18 cellular contexts compared by ENCODE assay signal in the genomic region with DNA sequence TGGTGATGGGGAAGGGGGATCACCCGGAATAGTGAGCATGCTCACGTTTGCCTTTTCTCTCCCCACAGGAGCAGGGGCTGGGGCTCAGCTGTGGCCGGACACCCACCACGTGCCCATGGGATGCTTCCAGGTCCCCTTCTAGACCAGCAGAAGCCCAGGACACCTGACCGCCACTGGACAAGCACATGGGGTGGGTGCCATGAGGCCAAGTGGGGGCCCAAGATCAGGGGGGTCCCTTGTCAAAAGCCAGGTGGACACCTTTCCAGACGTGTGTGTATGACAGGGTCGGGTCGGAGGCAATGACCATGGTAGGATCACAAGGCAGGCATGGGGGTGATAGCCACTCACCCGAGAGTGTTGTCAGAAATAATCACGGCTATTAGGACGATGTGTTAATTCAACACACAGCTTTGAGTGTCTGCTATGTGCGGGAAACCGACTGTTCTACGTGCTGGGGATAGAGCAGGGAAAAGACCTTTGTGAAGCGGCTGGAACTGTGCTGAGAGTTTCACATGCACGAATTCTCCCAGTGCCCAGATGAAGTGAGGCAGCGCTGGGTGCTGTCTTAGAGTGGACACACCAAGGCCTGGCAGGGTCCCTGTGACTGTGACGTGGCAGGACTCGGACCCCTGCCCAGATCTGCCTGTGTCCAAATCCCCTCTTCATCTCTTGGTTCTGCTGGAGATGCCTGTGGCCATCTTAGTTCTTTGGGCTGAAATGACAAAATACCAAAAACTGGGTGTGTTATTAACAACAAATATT.
DNase-seq lines count a peak whose midpoint lies in the region; ATAC-seq and TF ChIP-seq lines count a peak whose summit lies in the region.
"Had no signal": no experiment of that assay in that cellular context is flagged by ENCODE, and none has a peak within 500 bp of the region (broad histone marks: within the 10 kb centered on the region; RNA-seq: fewer than 3 reads in every experiment).

No MANE protein-coding gene starts in this region.

- intact Hi-C loops in cardiac septum (cut with DNase I) (no loop called here), left ventricle myocardium superior (cut with micrococcal nuclease) (no loop called here)

- no peak overlapping the region for H3K27ac Mint-ChIP-seq in endodermal cell
- H3K27ac Mint-ChIP-seq in osteocyte (ENCODE audit: unreplicated experiment), result no peak overlapping the region
- H3K27ac Mint-ChIP-seq: CD4-positive, CD25-positive, alpha-beta regulatory T cell had no signal

- 92% methylated on average over 13 to 19 of the region's 19 CpGs for WGBS in endodermal cell (ENCODE audit: insufficient coverage in 1 of 2, insufficient read length in 1 of 2), 2 experiments
- WGBS in upper lobe of left lung, 2 donors, result 96% methylated on average over 13 to 19 of the region's 19 CpGs

- no peaks in the 10 kb centered on the region for H3K9me2 ChIP-seq in Karpas-422 (replicated peaks; ENCODE audit: insufficient read depth, low read length)

- TF ChIP-seq EP300 in upper lobe of left lung (IDR thresholded peaks at IDR 0.05), result no peak

- H3K4me3 ChIP-seq in endodermal cell (ENCODE audit: low read length) (no peak overlapping the region), upper lobe of left lung (no peak overlapping the region), Karpas-422 (ENCODE audit: low read length) (no peak overlapping the region)

- DNase-seq in cardiac septum (ENCODE audit: low spot score), result peak; percentile 27
- DNase-seq in left ventricle myocardium superior, result no peak
- peak; percentile 11 for DNase-seq in endodermal cell
- DNase-seq in osteocyte (ENCODE audit: extremely low spot score, unreplicated experiment), result peak; percentile 78
- DNase-seq in upper lobe of left lung, result peak; percentile 14 to 45
- DNase-seq in Karpas-422, result no peak
- DNase-seq in activated CD4-positive, alpha-beta T cell treated with anti-CD3 and anti-CD28 coated beads for 4 hours, result no peak
- DNase-seq: ACHN; AML-193; Caco-2; CD4-positive, CD25-positive, alpha-beta regulatory T cell; EL; IMR-90; NCI-H1417; NCI-H1930; NCI-H526 treated with DMSO at 0.1 percent for 48 hours; SHP77 had no signal

- H2AFZ ChIP-seq in Karpas-422 (ENCODE audit: low read length), result no peak overlapping the region

- H4K20me1 ChIP-seq in Karpas-422 (ENCODE audit: insufficient read depth, low read depth, low read length), result no peaks in the 10 kb centered on the region

- no peak overlapping the region for H3K4me2 ChIP-seq in Karpas-422 (ENCODE audit: low read depth, low read length, poor library complexity, severe bottlenecking)

- H3K36me3 Mint-ChIP-seq in endodermal cell (ENCODE audit: low read depth) (no peaks in the 10 kb centered on the region), osteocyte (ENCODE audit: unreplicated experiment) (no peaks in the 10 kb centered on the region)
- H3K36me3 Mint-ChIP-seq: CD4-positive, CD25-positive, alpha-beta regulatory T cell had no signal

- no peaks in the 10 kb centered on the region for H3K79me2 ChIP-seq in Karpas-422 (ENCODE audit: low read length)

- H3K9me3 ChIP-seq in endodermal cell (ENCODE audit: control insufficient read depth, low read length) (no peaks in the 10 kb centered on the region), upper lobe of left lung (no peaks in the 10 kb centered on the region), Karpas-422 (ENCODE audit: low read length) (no peaks in the 10 kb centered on the region)
- H3K9me3 ChIP-seq: Caco-2 had no signal

- H3K4me3 Mint-ChIP-seq in endodermal cell, result no peak overlapping the region
- no peak overlapping the region for H3K4me3 Mint-ChIP-seq in osteocyte (ENCODE audit: unreplicated experiment)

- peaks cover 7% of the 10 kb centered on the region for H3K9me3 Mint-ChIP-seq in endodermal cell
- peaks cover 3% of the 10 kb centered on the region for H3K9me3 Mint-ChIP-seq in osteocyte (ENCODE audit: unreplicated experiment)

- H3K4me1 Mint-ChIP-seq in endodermal cell (no peaks in the 10 kb centered on the region), osteocyte (ENCODE audit: unreplicated experiment) (no peaks in the 10 kb centered on the region)
- H3K4me1 Mint-ChIP-seq: CD4-positive, CD25-positive, alpha-beta regulatory T cell had no signal

- TF ChIP-seq POLR2A in upper lobe of left lung (IDR thresholded peaks at IDR 0.05), result no peak

- H3K27me3 ChIP-seq in endodermal cell (ENCODE audit: control insufficient read depth, insufficient read depth, low read length, poor library complexity, severe bottlenecking) (no peaks in the 10 kb centered on the region), upper lobe of left lung (no peaks in the 10 kb centered on the region), Karpas-422 (ENCODE audit: low read length) (no peaks in the 10 kb centered on the region)

- H3K27ac ChIP-seq in endodermal cell (ENCODE audit: low read depth, low read length), result no peak overlapping the region
- no peak overlapping the region for H3K27ac ChIP-seq in upper lobe of left lung
- no peak overlapping the region for H3K27ac ChIP-seq in Karpas-422 (ENCODE audit: low read length)

- no peaks in the 10 kb centered on the region for H3K4me1 ChIP-seq in endodermal cell (ENCODE audit: control insufficient read depth, insufficient read depth, low read length)
- H3K4me1 ChIP-seq in upper lobe of left lung, result no peaks in the 10 kb centered on the region
- no peaks in the 10 kb centered on the region for H3K4me1 ChIP-seq in Karpas-422 (ENCODE audit: low read length)
- H3K4me1 ChIP-seq: Caco-2 had no signal

- H3K9ac ChIP-seq in endodermal cell (ENCODE audit: extremely low read depth, low read length, poor library complexity, severe bottlenecking) (no peak overlapping the region), Karpas-422 (ENCODE audit: low read length) (no peak overlapping the region)

- ATAC-seq in left ventricle myocardium superior, result no peak
- ATAC-seq in upper lobe of left lung (ENCODE audit: low FRiP score in 2 of 2), result no peak
- ATAC-seq in HG02759 (IDR thresholded peaks at IDR 0.05; ENCODE audit: unreplicated experiment), result no peak

- H3K27me3 Mint-ChIP-seq in endodermal cell (ENCODE audit: insufficient read depth) (peaks cover 2% of the 10 kb centered on the region), osteocyte (ENCODE audit: unreplicated experiment) (no peaks in the 10 kb centered on the region)

- TF ChIP-seq CTCF in endodermal cell (conservative IDR thresholded peaks at IDR 0.05) (no peak), osteocyte (IDR thresholded peaks at IDR 0.05) (no peak), upper lobe of left lung (IDR thresholded peaks at IDR 0.05) (no peak)

- H3K36me3 ChIP-seq in endodermal cell (ENCODE audit: control insufficient read depth, insufficient read depth, low read length), result no peaks in the 10 kb centered on the region
- H3K36me3 ChIP-seq in upper lobe of left lung, result no peaks in the 10 kb centered on the region
- H3K36me3 ChIP-seq in Karpas-422 (ENCODE audit: insufficient read depth, low read length), result no peaks in the 10 kb centered on the region

Comparison
In these comparisons a context has a peak if more than half of its experiments do, and no peak if none do; other contexts are left out.
1. DNase-seq: peak in cardiac septum (single experiment), endodermal cell (single experiment), osteocyte (single experiment) and upper lobe of left lung (2 of 2); none in left ventricle myocardium superior (single experiment), Karpas-422 (single experiment) and activated CD4-positive, alpha-beta T cell treated with anti-CD3 and anti-CD28 coated beads for 4 hours (0 of 2).